Comparison of ENCODE assay signal across 1 cellular context in genomic region chr17:46109603-46110189, GRCh38.
TF ChIP-seq lines count a peak whose summit lies in the region.

No MANE protein-coding gene starts in this region.

TF ChIP-seq in endothelial cell of umbilical vein, 7 proteins besides CTCF, POLR2A, EP300 and RAD21:
- no peak for TF ChIP-seq MYC (IDR thresholded peaks at IDR 0.05; ENCODE audit: low read depth, low read length)
- no peak for TF ChIP-seq GATA2 (IDR thresholded peaks at IDR 0.05; ENCODE audit: insufficient read depth, insufficient read length, low read depth, low read length)
- no peak for TF ChIP-seq JUN (IDR thresholded peaks at IDR 0.05; ENCODE audit: borderline replicate concordance, insufficient read depth, insufficient read length, low read depth)
